Comparison of ENCODE assay signal across 18 cellular contexts in the genomic region with DNA sequence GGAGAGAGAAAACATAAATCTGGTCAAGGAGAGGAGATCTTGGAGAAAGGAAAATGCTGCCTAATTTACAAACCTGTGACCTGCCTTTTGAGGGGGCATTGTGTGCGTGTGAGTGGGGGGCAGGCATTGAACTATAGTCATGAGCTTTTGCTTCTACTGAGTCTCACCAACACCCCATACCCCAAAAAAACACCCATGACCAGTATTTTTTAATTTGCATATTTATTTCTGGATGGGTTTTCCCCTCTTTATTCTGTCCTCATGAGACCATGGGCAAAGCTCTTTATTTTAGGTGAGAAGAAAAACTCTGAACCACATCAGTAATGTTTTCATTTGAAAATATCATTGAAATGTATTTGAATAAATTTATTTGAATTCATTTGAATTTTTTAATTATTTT. TPM values are rescaled to one million over a fixed set of nuclear protein-coding genes. Genes with fewer than 3 reads are reported as not detected.
DNase-seq lines count a peak whose midpoint lies in the region; ATAC-seq and TF ChIP-seq lines count a peak whose summit lies in the region.
"Had no signal": no experiment of that assay in that cellular context is flagged by ENCODE, and none has a peak within 500 bp of the region (broad histone marks: within the 10 kb centered on the region; RNA-seq: fewer than 3 reads in every experiment).

No MANE protein-coding gene starts in this region.

- H3K9ac ChIP-seq in MM.1S (ENCODE audit: low read length), result no peak overlapping the region
- H3K9ac ChIP-seq: GM23248 had no signal

- TF ChIP-seq CTCF in DOHH2 (IDR thresholded peaks at IDR 0.05; ENCODE audit: low read depth, low read length, poor library complexity, severe bottlenecking) (no peak), MM.1S (IDR thresholded peaks at IDR 0.05; ENCODE audit: low read length) (no peak)

- H3K9me3 ChIP-seq in DOHH2 (ENCODE audit: control insufficient read depth, insufficient read depth, low read length) (no peaks in the 10 kb centered on the region), MM.1S (replicated peaks; ENCODE audit: insufficient read depth, low read length) (no peaks in the 10 kb centered on the region)

- H3F3A ChIP-seq in DOHH2 (ENCODE audit: control insufficient read depth, insufficient read depth), result no peaks in the 10 kb centered on the region
- no peaks in the 10 kb centered on the region for H3F3A ChIP-seq in MM.1S (ENCODE audit: insufficient read depth, low read length)

- peak overlapping the region; percentile 61 for H3K4me2 ChIP-seq in DOHH2 (ENCODE audit: low read length)
- H3K4me2 ChIP-seq in MM.1S (ENCODE audit: low read depth, low read length), result peak overlapping the region; percentile 22; the same call in 1 of the 2 replicates

- H3K36me3 ChIP-seq in DOHH2 (ENCODE audit: control insufficient read depth, low read length), result peaks cover 16% of the 10 kb centered on the region
- H3K36me3 ChIP-seq in MM.1S (replicated peaks; ENCODE audit: insufficient read depth, low read length), result no peaks in the 10 kb centered on the region

- H3K79me2 ChIP-seq in DOHH2 (ENCODE audit: control insufficient read depth, low read length), result no peaks in the 10 kb centered on the region
- no peaks in the 10 kb centered on the region for H3K79me2 ChIP-seq in MM.1S (ENCODE audit: low read length)

- peaks cover 31% of the 10 kb centered on the region for H3K4me1 ChIP-seq in DOHH2 (ENCODE audit: control insufficient read depth, low read length)
- peaks cover 16% of the 10 kb centered on the region for H3K4me1 ChIP-seq in MM.1S (ENCODE audit: low read length)

- peaks cover 16 to 28% (median 22%) of the 10 kb centered on the region in 3 donors for H3K4me1 Mint-ChIP-seq in naive B cell

- H3K27ac ChIP-seq in DOHH2 (ENCODE audit: low read depth, low read length) (peak overlapping the region; percentile 42), MM.1S (ENCODE audit: low read length) (peak overlapping the region; percentile 27; the same call in 1 of the 2 replicates)
- H3K27ac ChIP-seq: GM23248 had no signal

- H3K4me3 Mint-ChIP-seq in naive B cell, result peak overlapping the region in 6 of 8 donors; percentile 0 to 76 (median 28)
- H3K4me3 Mint-ChIP-seq: CD8-positive, alpha-beta T cell had no signal

- H3K4me3 ChIP-seq in DOHH2 (ENCODE audit: low read length), result peak overlapping the region; percentile 46
- no peak overlapping the region for H3K4me3 ChIP-seq in MM.1S (ENCODE audit: low read length)
- H3K4me3 ChIP-seq: GM23248 had no signal

- H2AFZ ChIP-seq in MM.1S (ENCODE audit: low read length), result peak overlapping the region; percentile 45
- H2AFZ ChIP-seq: GM23248 had no signal

- H3K9me2 ChIP-seq in DOHH2 (replicated peaks; ENCODE audit: control insufficient read depth, low read length), result no peaks in the 10 kb centered on the region
- H3K9me2 ChIP-seq in MM.1S (replicated peaks; ENCODE audit: insufficient read depth, low read length), result no peaks in the 10 kb centered on the region

- H3K9me3 Mint-ChIP-seq in naive B cell, result no peaks in the 10 kb centered on the region
- H3K9me3 Mint-ChIP-seq: CD8-positive, alpha-beta T cell had no signal

- no peaks in the 10 kb centered on the region for H4K20me1 ChIP-seq in DOHH2 (ENCODE audit: control insufficient read depth, insufficient read depth, low read depth, low read length)
- no peaks in the 10 kb centered on the region for H4K20me1 ChIP-seq in MM.1S (ENCODE audit: insufficient read depth, low read length)

- H3K27me3 ChIP-seq in DOHH2 (ENCODE audit: control insufficient read depth, low read length) (no peaks in the 10 kb centered on the region), MM.1S (replicated peaks; ENCODE audit: insufficient read depth, low read length) (no peaks in the 10 kb centered on the region)

- no peaks in the 10 kb centered on the region for H3K27me3 Mint-ChIP-seq in naive B cell

- ATAC-seq in GM19351 (IDR thresholded peaks at IDR 0.05; ENCODE audit: unreplicated experiment), result peak; percentile 50
- peak; percentile 70 to 75 for ATAC-seq in naive B cell (ENCODE audit: low read depth in 2 of 2)
- ATAC-seq in GM19023 (IDR thresholded peaks at IDR 0.05; ENCODE audit: unreplicated experiment), result no peak
- no peak for ATAC-seq in HG03342 (IDR thresholded peaks at IDR 0.05; ENCODE audit: unreplicated experiment)
- ATAC-seq: CD8-positive, alpha-beta T cell had no signal

- H3K27ac Mint-ChIP-seq in naive B cell, result peak overlapping the region; percentile 33 to 96 (median 60)
- H3K27ac Mint-ChIP-seq: CD8-positive, alpha-beta T cell had no signal

- peak; percentile 35 for DNase-seq in MM.1S
- DNase-seq in naive B cell, result peak; percentile 21
- no peak for DNase-seq in AG20443 (ENCODE audit: low spot score)
- DNase-seq: AML-193; CD8-positive, alpha-beta T cell; DND-41; GF-D8; GM23248; Kasumi-1; MV-4-11; NCI-H1436; NCI-H2081; NCI-H510A treated with DMSO at 0.1 percent for 48 hours; SW 1271 had no signal

- H3K36me3 Mint-ChIP-seq in naive B cell, result no peaks in the 10 kb centered on the region
- H3K36me3 Mint-ChIP-seq: CD8-positive, alpha-beta T cell had no signal

RNA-seq across cellular contexts. Expression of a gene that starts 20.6 kb away (rescaled TPM):
- 1 to 10 TPM in 1 of 6 donors, under 1 TPM in 4, not detected in 1; 0.60 to 1.1 (median 0.94) TPM for polyA plus RNA-seq in naive B cell (ENCODE audit: low read depth in 6 of 6)
- polyA plus RNA-seq: GM23248 had no signal

RNA-seq across cellular contexts. Expression of a gene that starts 40.4 kb away (rescaled TPM):
- polyA plus RNA-seq in naive B cell (ENCODE audit: low read depth in 6 of 6), result 10 to 100 TPM; 57.3 to 77.6 (median 64.2) TPM

RNA-seq across cellular contexts. Expression of a gene that starts 40.5 kb away (rescaled TPM):
- polyA plus RNA-seq in naive B cell (ENCODE audit: low read depth in 6 of 6), result 10 to 100 TPM; 10.4 to 16.8 (median 14.4) TPM

RNA-seq across cellular contexts. Expression of a gene that starts 58.9 kb away (rescaled TPM):
- polyA plus RNA-seq in naive B cell (ENCODE audit: low read depth in 6 of 6), result not detected
- polyA plus RNA-seq: GM23248 had no signal

Comparison
In these comparisons a context has a peak if more than half of its experiments do, and no peak if none do; other contexts are left out.
1. ATAC-seq: peak in GM19351 (single experiment) and naive B cell (2 of 2); none in GM19023 (single experiment) and HG03342 (single experiment).